Comparison of ENCODE assay signal across 13 cellular contexts in genomic region chr10:73209705-73210104, GRCh38. TPM values are rescaled to one million over a fixed set of nuclear protein-coding genes. Genes with fewer than 3 reads are reported as not detected.
DNase-seq lines count a peak whose midpoint lies in the region; ATAC-seq lines count a peak whose summit lies in the region.
"Had no signal": no experiment of that assay in that cellular context is flagged by ENCODE, and none has a peak within 500 bp of the region (broad histone marks: within the 10 kb centered on the region; RNA-seq: fewer than 3 reads in every experiment).

No MANE protein-coding gene starts in this region.

- DNase-seq in EH (ENCODE audit: low read depth) (peak; percentile 78), RKO (ENCODE audit: low spot score) (peak; percentile 54), epidermal melanocyte (ENCODE audit: insufficient read length, low spot score) (peak; percentile 17), left kidney (ENCODE audit: low read depth, low spot score) (peak; percentile 33), mesenteric fat pad (ENCODE audit: low spot score) (no peak), cerebellum (ENCODE audit: low spot score) (no peak)
- DNase-seq: activated CD4-positive, alpha-beta T cell treated with anti-CD3 and anti-CD28 coated beads, Interleukin-2, amount 10 ng/mL, durations not matched to agents 24 days and 14 days; activated T-cell treated with anti-CD3 and anti-CD28 coated beads, Interleukin-2, amount 50 U/mL, for 24 hours; CD4-positive, CD25-positive, alpha-beta regulatory T cell; small intestine; T-helper 2 cell had no signal

- ATAC-seq in GM18858 (IDR thresholded peaks at IDR 0.05; ENCODE audit: unreplicated experiment) (no peak), HG03045 (IDR thresholded peaks at IDR 0.05; ENCODE audit: unreplicated experiment) (no peak)

RNA-seq across cellular contexts. Expression of gene DNAJC9, which starts 37.4 kb away (rescaled TPM):
- 6.5 TPM for total RNA-seq in mesenteric fat pad
- total RNA-seq in cerebellum = 62.7 TPM

RNA-seq across cellular contexts. Expression of gene FAM149B1, which starts 41.8 kb away (rescaled TPM):
- total RNA-seq in mesenteric fat pad (18.1 TPM), cerebellum (25.9 TPM)

RNA-seq across cellular contexts. Expression of gene ECD, which starts 41.9 kb away (rescaled TPM):
- total RNA-seq in mesenteric fat pad (22.0 TPM), cerebellum (25.7 TPM)

RNA-seq across cellular contexts. Expression of gene MRPS16, which starts 42.7 kb away (rescaled TPM):
- total RNA-seq in mesenteric fat pad (91.7 TPM), cerebellum (65.2 TPM)

Comparison
In these comparisons a context has a peak if more than half of its experiments do, and no peak if none do; other contexts are left out.
1. DNase-seq: peak in EH (single experiment), RKO (single experiment), epidermal melanocyte (single experiment) and left kidney (single experiment); none in mesenteric fat pad (single experiment) and cerebellum (single experiment).